32 cellular contexts compared by ENCODE assay signal in genomic region chrX:15359701-15360100, GRCh38. TPM values are rescaled to one million over a fixed set of nuclear protein-coding genes. Genes with fewer than 3 reads are reported as not detected.
"Had no signal": no experiment of that assay in that cellular context is flagged by ENCODE, and none has a peak within 500 bp of the region (broad histone marks: within the 10 kb centered on the region; RNA-seq: fewer than 3 reads in every experiment).

No MANE protein-coding gene starts in this region.

- H3K4me1 Mint-ChIP-seq: endodermal cell; naive thymus-derived CD4-positive, alpha-beta T cell; stimulated activated naive B cell treated with anti-CD40 and anti-IgM and Interleukin-4, amounts not matched to agents 10 μg/mL and 1 μg/mL and 100 μg/mL, for 72 hours; stimulated activated naive CD8-positive, alpha-beta T cell treated with anti-CD3 and anti-CD28 coated beads, Interleukin-15, amount 100 ng/mL, for 72 hours had no signal

- H3K27ac ChIP-seq: colonic mucosa, heart left ventricle, neutrophil, sigmoid colon, skin epidermis, thoracic aorta, transverse colon had no signal

- H3K9me3 Mint-ChIP-seq: endodermal cell; stimulated activated naive B cell treated with anti-CD40 and anti-IgM and Interleukin-4, amounts not matched to agents 10 μg/mL and 1 μg/mL and 100 μg/mL, for 72 hours; stimulated activated naive CD8-positive, alpha-beta T cell treated with anti-CD3 and anti-CD28 coated beads, Interleukin-15, amount 100 ng/mL, for 72 hours had no signal

- H3K4me3 Mint-ChIP-seq: endodermal cell; naive thymus-derived CD4-positive, alpha-beta T cell; stimulated activated naive B cell treated with anti-CD40 and anti-IgM and Interleukin-4, amounts not matched to agents 10 μg/mL and 1 μg/mL and 100 μg/mL, for 72 hours; stimulated activated naive CD8-positive, alpha-beta T cell treated with anti-CD3 and anti-CD28 coated beads, Interleukin-15, amount 100 ng/mL, for 72 hours had no signal

- H3K4me1 ChIP-seq: colonic mucosa, sigmoid colon, transverse colon had no signal

- H3K27ac Mint-ChIP-seq: endodermal cell; naive thymus-derived CD4-positive, alpha-beta T cell; stimulated activated naive B cell treated with anti-CD40 and anti-IgM and Interleukin-4, amounts not matched to agents 10 μg/mL and 1 μg/mL and 100 μg/mL, for 72 hours had no signal

- DNase-seq: cerebellar nuclear complex; colonic mucosa; effector CD4-positive, alpha-beta T cell; endodermal cell; erythroblast; heart left ventricle; hippocampal formation; left colon; mesendoderm; naive thymus-derived CD4-positive, alpha-beta T cell; posterior cingulate gyrus; sigmoid colon; stimulated activated CD4-positive, alpha-beta T cell treated with anti-CD3 and anti-CD28 coated beads, Interleukin-2, amount 100 ng/mL, for 24 hours; stimulated activated CD4-positive, alpha-beta T cell treated with anti-CD3 and anti-CD28 coated beads, Interleukin-4, amount 100 ng/mL, for 4 hours; stimulated activated naive B cell treated with anti-CD40 and anti-IgM and Interleukin-4, amounts not matched to agents 10 μg/mL and 1 μg/mL and 100 μg/mL, for 72 hours; stimulated activated naive CD8-positive, alpha-beta T cell treated with anti-CD3 and anti-CD28 coated beads, Interleukin-15, amount 100 ng/mL, for 72 hours; substantia nigra; transverse colon had no signal

- ATAC-seq: heart left ventricle; left colon; naive thymus-derived CD4-positive, alpha-beta T cell; stimulated activated naive B cell treated with anti-CD40 and anti-IgM and Interleukin-4, amounts not matched to agents 10 μg/mL and 1 μg/mL and 100 μg/mL, for 72 hours; stimulated activated naive CD8-positive, alpha-beta T cell treated with anti-CD3 and anti-CD28 coated beads, Interleukin-15, amount 100 ng/mL, for 72 hours had no signal

- H3K4me3 ChIP-seq: colonic mucosa, heart left ventricle, sigmoid colon, skin epidermis, thoracic aorta, transverse colon had no signal

- H3K36me3 ChIP-seq: colonic mucosa, neutrophil, sigmoid colon, thoracic aorta, transverse colon had no signal

- H3K27me3 ChIP-seq: colonic mucosa, neutrophil, sigmoid colon, transverse colon had no signal

- H3K36me3 Mint-ChIP-seq: naive thymus-derived CD4-positive, alpha-beta T cell; stimulated activated naive B cell treated with anti-CD40 and anti-IgM and Interleukin-4, amounts not matched to agents 10 μg/mL and 1 μg/mL and 100 μg/mL, for 72 hours had no signal

- H3K9me3 ChIP-seq: colonic mucosa, neutrophil, sigmoid colon, thoracic aorta, transverse colon had no signal

RNA-seq across cellular contexts. Expression of gene VEGFD, which starts 24.5 kb away (rescaled TPM):
- total RNA-seq: frontal cortex; kidney epithelial cell; naive thymus-derived CD4-positive, alpha-beta T cell had no signal
- polyA plus RNA-seq: naive thymus-derived CD4-positive, alpha-beta T cell; neural cell had no signal

RNA-seq across cellular contexts. Expression of gene ASB11, which starts 44.3 kb away (rescaled TPM):
- total RNA-seq: dermis microvascular lymphatic vessel endothelial cell; endodermal cell; fibroblast of lung; frontal cortex; glomerular endothelial cell; kidney epithelial cell; liver; lung microvascular endothelial cell; naive thymus-derived CD4-positive, alpha-beta T cell; osteoblast; pulmonary artery endothelial cell; sigmoid colon; thoracic aorta; ureter had no signal
- polyA plus RNA-seq: fibroblast of lung; naive thymus-derived CD4-positive, alpha-beta T cell; neural cell had no signal
